In the genomic region with DNA sequence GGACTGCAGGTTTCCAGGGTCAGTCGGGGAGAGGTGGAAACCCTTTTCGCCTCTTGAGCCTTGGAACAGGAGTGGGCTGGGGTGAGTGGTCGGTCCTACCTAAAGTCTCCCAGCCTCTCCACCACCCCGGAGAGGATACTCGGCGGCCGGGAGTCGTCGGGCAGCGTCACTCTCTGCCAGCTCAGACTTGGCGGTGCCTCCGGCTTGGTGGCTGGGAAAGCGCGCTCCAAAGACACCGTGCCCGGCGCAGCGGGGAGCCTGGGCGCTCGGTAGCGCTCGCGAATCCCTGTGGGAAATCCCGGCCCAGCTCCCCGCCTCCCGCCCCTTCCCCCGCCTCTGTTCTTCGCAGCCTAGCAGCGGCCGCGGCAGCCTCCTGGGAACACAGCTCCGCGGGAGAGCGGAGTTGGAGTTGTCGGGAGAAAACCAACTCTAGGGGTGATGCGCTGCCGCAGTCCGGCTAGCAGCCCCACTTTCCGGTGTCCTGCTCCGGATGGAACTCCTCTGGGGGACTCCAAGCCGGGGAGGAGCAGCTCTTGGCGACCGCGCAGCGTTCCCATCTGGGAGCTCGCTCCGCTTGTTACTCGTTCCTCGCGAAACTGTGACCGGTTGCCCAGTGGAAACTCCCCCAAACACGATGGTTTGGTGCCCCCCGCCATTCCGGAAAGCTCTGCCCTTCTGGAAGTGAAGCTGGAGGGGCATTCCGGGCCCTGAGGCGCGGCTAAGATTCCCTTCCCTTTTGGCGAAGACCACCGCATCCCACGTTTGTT, we compare ENCODE assay signal across 1 cellular context.
TF ChIP-seq lines count a peak whose summit lies in the region.

No MANE protein-coding gene starts in this region.

TF ChIP-seq in HEK293, 187 proteins besides CTCF, POLR2A, EP300 and RAD21 (continued from another document):
- TF ChIP-seq, protein P1, sequence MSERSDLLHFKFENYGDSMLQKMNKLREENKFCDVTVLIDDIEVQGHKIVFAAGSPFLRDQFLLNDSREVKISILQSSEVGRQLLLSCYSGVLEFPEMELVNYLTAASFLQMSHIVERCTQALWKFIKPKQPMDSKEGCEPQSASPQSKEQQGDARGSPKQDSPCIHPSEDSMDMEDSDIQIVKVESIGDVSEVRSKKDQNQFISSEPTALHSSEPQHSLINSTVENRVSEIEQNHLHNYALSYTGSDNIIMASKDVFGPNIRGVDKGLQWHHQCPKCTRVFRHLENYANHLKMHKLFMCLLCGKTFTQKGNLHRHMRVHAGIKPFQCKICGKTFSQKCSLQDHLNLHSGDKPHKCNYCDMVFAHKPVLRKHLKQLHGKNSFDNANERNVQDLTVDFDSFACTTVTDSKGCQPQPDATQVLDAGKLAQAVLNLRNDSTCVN (tag by site-specific recombination; optimal IDR thresholded peaks at IDR 0.05) = peak; percentile 45
- TF ChIP-seq IKZF3 (tag by site-specific recombination; IDR thresholded peaks at IDR 0.05) (peak; percentile 10; the same call in 1 of the 2 replicates), ZNF157 (tag by site-specific recombination; IDR thresholded peaks at IDR 0.05) (no peak), PRDM1 (tag by site-specific recombination; IDR thresholded peaks at IDR 0.05) (no peak)
- TF ChIP-seq, protein P2, sequence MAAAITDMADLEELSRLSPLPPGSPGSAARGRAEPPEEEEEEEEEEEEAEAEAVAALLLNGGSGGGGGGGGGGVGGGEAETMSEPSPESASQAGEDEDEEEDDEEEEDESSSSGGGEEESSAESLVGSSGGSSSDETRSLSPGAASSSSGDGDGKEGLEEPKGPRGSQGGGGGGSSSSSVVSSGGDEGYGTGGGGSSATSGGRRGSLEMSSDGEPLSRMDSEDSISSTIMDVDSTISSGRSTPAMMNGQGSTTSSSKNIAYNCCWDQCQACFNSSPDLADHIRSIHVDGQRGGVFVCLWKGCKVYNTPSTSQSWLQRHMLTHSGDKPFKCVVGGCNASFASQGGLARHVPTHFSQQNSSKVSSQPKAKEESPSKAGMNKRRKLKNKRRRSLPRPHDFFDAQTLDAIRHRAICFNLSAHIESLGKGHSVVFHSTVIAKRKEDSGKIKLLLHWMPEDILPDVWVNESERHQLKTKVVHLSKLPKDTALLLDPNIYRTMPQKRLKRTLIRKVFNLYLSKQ (tag by site-specific recombination; IDR thresholded peaks at IDR 0.05; ENCODE audit: borderline replicate concordance) = no peak
- TF ChIP-seq, protein P3, sequence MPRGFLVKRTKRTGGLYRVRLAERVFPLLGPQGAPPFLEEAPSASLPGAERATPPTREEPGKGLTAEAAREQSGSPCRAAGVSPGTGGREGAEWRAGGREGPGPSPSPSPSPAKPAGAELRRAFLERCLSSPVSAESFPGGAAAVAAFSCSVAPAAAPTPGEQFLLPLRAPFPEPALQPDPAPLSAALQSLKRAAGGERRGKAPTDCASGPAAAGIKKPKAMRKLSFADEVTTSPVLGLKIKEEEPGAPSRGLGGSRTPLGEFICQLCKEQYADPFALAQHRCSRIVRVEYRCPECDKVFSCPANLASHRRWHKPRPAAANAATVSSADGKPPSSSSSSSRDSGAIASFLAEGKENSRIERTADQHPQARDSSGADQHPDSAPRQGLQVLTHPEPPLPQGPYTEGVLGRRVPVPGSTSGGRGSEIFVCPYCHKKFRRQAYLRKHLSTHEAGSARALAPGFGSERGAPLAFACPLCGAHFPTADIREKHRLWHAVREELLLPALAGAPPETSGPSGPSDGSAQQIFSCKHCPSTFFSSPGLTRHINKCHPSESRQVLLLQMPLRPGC (tag by site-specific recombination; IDR thresholded peaks at IDR 0.05) = no peak
